ENCODE assay signal across 10 cellular contexts in the genomic region with DNA sequence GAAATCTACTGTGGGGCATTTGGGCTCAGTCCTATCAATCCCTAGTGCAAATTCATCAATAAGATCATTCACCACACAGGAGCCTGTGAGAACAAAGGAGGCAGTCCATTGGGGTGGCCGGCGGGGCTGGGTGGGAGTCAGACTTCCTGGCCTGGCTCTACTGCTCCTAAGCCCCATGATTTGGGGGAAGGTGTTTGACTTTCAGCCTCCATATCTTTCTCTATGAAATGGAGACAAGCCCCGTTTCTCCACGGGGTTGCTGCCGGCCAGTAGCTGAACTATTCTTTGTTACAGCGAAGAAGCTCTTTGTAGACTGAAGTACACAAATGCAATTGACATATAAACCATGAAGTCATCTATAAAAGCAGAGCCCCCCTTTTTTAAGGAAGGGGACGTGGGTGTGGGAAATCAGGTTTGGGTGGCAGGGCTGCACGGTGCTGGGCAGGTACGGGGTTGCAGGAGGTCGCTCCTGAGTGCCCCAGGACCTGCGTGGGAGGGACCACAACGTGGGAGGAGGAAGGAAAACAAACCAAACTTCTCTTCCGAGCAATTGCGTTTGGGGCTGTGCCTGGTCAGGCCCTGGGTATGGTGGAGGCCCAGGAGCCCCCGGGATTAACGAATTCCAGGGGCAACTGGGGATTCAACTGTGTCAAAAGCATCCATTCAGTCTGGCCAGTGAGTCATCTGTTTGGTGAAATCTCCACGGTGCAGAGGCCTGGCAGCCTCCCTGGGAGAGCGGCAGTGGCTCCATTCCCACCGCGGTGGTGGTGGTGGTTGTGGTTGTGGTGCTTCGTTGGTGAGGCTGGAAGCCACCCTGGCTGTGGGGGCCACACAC. TPM values are rescaled to one million over a fixed set of nuclear protein-coding genes. Genes with fewer than 3 reads are reported as not detected.
DNase-seq lines count a peak whose midpoint lies in the region; ATAC-seq and TF ChIP-seq lines count a peak whose summit lies in the region.
"Had no signal": no experiment of that assay in that cellular context is flagged by ENCODE, and none has a peak within 500 bp of the region (broad histone marks: within the 10 kb centered on the region; RNA-seq: fewer than 3 reads in every experiment).

No MANE protein-coding gene starts in this region.

- DNase-seq in NB4 (ENCODE audit: low read depth) (peak; percentile 79), kidney glomerular epithelial cell (lab: John Stamatoyannopoulos, UW) (peak; percentile 81), osteocyte (ENCODE audit: extremely low spot score, unreplicated experiment) (no peak), medulla oblongata (ENCODE audit: extremely low spot score) (no peak), NCI-H1694 (lab: John Stamatoyannopoulos, UW) (no peak)
- DNase-seq in activated effector memory CD4-positive, alpha-beta T cell treated with Interleukin-2 at 50 U/mL for 16 hours = peak; percentile 24
- DNase-seq: mesendoderm had no signal

- peaks cover 42% of the 10 kb centered on the region for H3K4me1 Mint-ChIP-seq in stimulated activated naive CD8-positive, alpha-beta T cell treated with anti-CD3 and anti-CD28 coated beads, Interleukin-15, Interleukin-2, amounts not matched to agents 100 ng/mL and 50 ng/mL, for 24 hours (ENCODE audit: low read depth)
- H3K4me1 Mint-ChIP-seq in osteocyte (ENCODE audit: unreplicated experiment) = no peaks in the 10 kb centered on the region

- H3K4me3 ChIP-seq in NB4 (ENCODE audit: low read depth, low read length) = no peak overlapping the region
- H3K4me3 ChIP-seq: vagina had no signal

- TF ChIP-seq CTCF in NB4 (IDR thresholded peaks at IDR 0.05; ENCODE audit: low read depth, low read length) = no peak
- TF ChIP-seq CTCF in osteocyte (IDR thresholded peaks at IDR 0.05) = no peak

- H3K27ac Mint-ChIP-seq in stimulated activated naive CD8-positive, alpha-beta T cell treated with anti-CD3 and anti-CD28 coated beads, Interleukin-15, Interleukin-2, amounts not matched to agents 100 ng/mL and 50 ng/mL, for 24 hours = peak overlapping the region; percentile 85
- no peak overlapping the region for H3K27ac Mint-ChIP-seq in osteocyte (ENCODE audit: unreplicated experiment)

- ATAC-seq in HG03280 (IDR thresholded peaks at IDR 0.05; ENCODE audit: unreplicated experiment) = no peak

- H3K27me3 Mint-ChIP-seq in stimulated activated naive CD8-positive, alpha-beta T cell treated with anti-CD3 and anti-CD28 coated beads, Interleukin-15, Interleukin-2, amounts not matched to agents 100 ng/mL and 50 ng/mL, for 24 hours = no peaks in the 10 kb centered on the region
- H3K27me3 Mint-ChIP-seq in osteocyte (ENCODE audit: unreplicated experiment) = no peaks in the 10 kb centered on the region

- H3K4me3 Mint-ChIP-seq in stimulated activated naive CD8-positive, alpha-beta T cell treated with anti-CD3 and anti-CD28 coated beads, Interleukin-15, Interleukin-2, amounts not matched to agents 100 ng/mL and 50 ng/mL, for 24 hours = peak overlapping the region; percentile 68
- H3K4me3 Mint-ChIP-seq in osteocyte (ENCODE audit: unreplicated experiment) = no peak overlapping the region

- H3K36me3 Mint-ChIP-seq in stimulated activated naive CD8-positive, alpha-beta T cell treated with anti-CD3 and anti-CD28 coated beads, Interleukin-15, Interleukin-2, amounts not matched to agents 100 ng/mL and 50 ng/mL, for 24 hours (ENCODE audit: low read depth) = no peaks in the 10 kb centered on the region
- H3K36me3 Mint-ChIP-seq in osteocyte (ENCODE audit: unreplicated experiment) = peaks cover 1% of the 10 kb centered on the region

- no peaks in the 10 kb centered on the region for H3K9me3 Mint-ChIP-seq in stimulated activated naive CD8-positive, alpha-beta T cell treated with anti-CD3 and anti-CD28 coated beads, Interleukin-15, Interleukin-2, amounts not matched to agents 100 ng/mL and 50 ng/mL, for 24 hours
- no peaks in the 10 kb centered on the region for H3K9me3 Mint-ChIP-seq in osteocyte (ENCODE audit: unreplicated experiment)

- TF ChIP-seq POLR2A in NB4 (IDR thresholded peaks at IDR 0.05; ENCODE audit: extremely low read depth, insufficient read length) = no peak

RNA-seq across cellular contexts. Expression of a gene that starts 18.2 kb away (rescaled TPM):
- total RNA-seq in osteocyte = 3.9 and 4.1 TPM in 2 replicates

Comparison
In these comparisons a context has a peak if more than half of its experiments do, and no peak if none do; other contexts are left out.
1. DNase-seq: peak in NB4 (single experiment), activated effector memory CD4-positive, alpha-beta T cell treated with Interleukin-2 at 50 U/mL for 16 hours (single experiment) and kidney glomerular epithelial cell (single experiment); none in osteocyte (single experiment), medulla oblongata (single experiment) and NCI-H1694 (single experiment).